Comparison of ENCODE assay signal across 9 cellular contexts in genomic region chr22:23533328-23533762, GRCh38. TPM values are rescaled to one million over a fixed set of nuclear protein-coding genes. Genes with fewer than 3 reads are reported as not detected.
DNase-seq lines count a peak whose midpoint lies in the region; ATAC-seq and TF ChIP-seq lines count a peak whose summit lies in the region.
"Had no signal": no experiment of that assay in that cellular context is flagged by ENCODE, and none has a peak within 500 bp of the region (broad histone marks: within the 10 kb centered on the region; RNA-seq: fewer than 3 reads in every experiment).

No MANE protein-coding gene starts in this region.

- peak; percentile 39 for TF ChIP-seq CTCF in DOHH2 (IDR thresholded peaks at IDR 0.05; ENCODE audit: low read depth, low read length, poor library complexity, severe bottlenecking)

- H3K27ac Mint-ChIP-seq in activated naive CD4-positive, alpha-beta T cell treated with anti-CD3 and anti-CD28 coated beads, Interleukin-2, amount 50 U/mL, for 72 hours, result peak overlapping the region in 1 of 2 donors; percentile 30

- H3F3A ChIP-seq in DOHH2 (ENCODE audit: control insufficient read depth, insufficient read depth), result no peaks in the 10 kb centered on the region

- H3K4me1 ChIP-seq in DOHH2 (ENCODE audit: control insufficient read depth, low read length), result peaks cover 13% of the 10 kb centered on the region

- H3K9me2 ChIP-seq in DOHH2 (replicated peaks; ENCODE audit: control insufficient read depth, low read length), result no peaks in the 10 kb centered on the region

- H3K4me3 ChIP-seq in DOHH2 (ENCODE audit: low read length), result no peak overlapping the region

- H3K4me2 ChIP-seq in DOHH2 (ENCODE audit: low read length), result no peak overlapping the region

- H3K27ac ChIP-seq in DOHH2 (ENCODE audit: low read depth, low read length) (no peak overlapping the region), caudate nucleus (ENCODE audit: low read depth, low read length) (no peak overlapping the region)

- no peaks in the 10 kb centered on the region for H3K9me3 Mint-ChIP-seq in activated naive CD4-positive, alpha-beta T cell treated with anti-CD3 and anti-CD28 coated beads, Interleukin-2, amount 50 U/mL, for 72 hours

- H3K27me3 ChIP-seq in DOHH2 (ENCODE audit: control insufficient read depth, low read length), result no peaks in the 10 kb centered on the region

- H3K9me3 ChIP-seq in DOHH2 (ENCODE audit: control insufficient read depth, insufficient read depth, low read length), result no peaks in the 10 kb centered on the region

- H4K20me1 ChIP-seq in DOHH2 (ENCODE audit: control insufficient read depth, insufficient read depth, low read depth, low read length), result no peaks in the 10 kb centered on the region

- no peaks in the 10 kb centered on the region for H3K36me3 Mint-ChIP-seq in activated naive CD4-positive, alpha-beta T cell treated with anti-CD3 and anti-CD28 coated beads, Interleukin-2, amount 50 U/mL, for 72 hours

- peak; percentile 62 for DNase-seq in NCI-H1436 treated with DMSO at 0.1 percent for 48 hours (lab: John Stamatoyannopoulos, UW)
- peak in 1 of 2 donors; percentile 51 for DNase-seq in activated naive CD4-positive, alpha-beta T cell treated with anti-CD3 and anti-CD28 coated beads, Interleukin-2, amount 50 U/mL, for 72 hours (ENCODE audit: low spot score in 2 of 2)
- DNase-seq in lung microvascular endothelial cell (ENCODE audit: low read depth in 2 of 2), result peak; percentile 22 to 31
- no peak for DNase-seq in NOMO-1 (lab: John Stamatoyannopoulos, UW; ENCODE audit: unreplicated experiment in 2 of 2)
- no peak for DNase-seq in caudate nucleus (lab: John Stamatoyannopoulos, UW)

- ATAC-seq in activated naive CD4-positive, alpha-beta T cell treated with anti-CD3 and anti-CD28 coated beads, Interleukin-2, amount 50 U/mL, for 72 hours, result peak; percentile 34 to 81
- ATAC-seq in HG03280 (IDR thresholded peaks at IDR 0.05; ENCODE audit: unreplicated experiment) (no peak), GM19467 (IDR thresholded peaks at IDR 0.05; ENCODE audit: unreplicated experiment) (no peak)

- H3K79me2 ChIP-seq in DOHH2 (ENCODE audit: control insufficient read depth, low read length), result no peaks in the 10 kb centered on the region

- H3K36me3 ChIP-seq in DOHH2 (ENCODE audit: control insufficient read depth, low read length), result no peaks in the 10 kb centered on the region

RNA-seq across cellular contexts. Expression of gene IGLL1, which starts 46.7 kb away (rescaled TPM):
- total RNA-seq in activated naive CD4-positive, alpha-beta T cell treated with anti-CD3 and anti-CD28 coated beads, Interleukin-2, amount 50 U/mL, for 72 hours, result not detected
- not detected in 2 replicates for total RNA-seq in lung microvascular endothelial cell
- total RNA-seq: LHCN-M2 had no signal

Comparison
In these comparisons a context has a peak if more than half of its experiments do, and no peak if none do; other contexts are left out.
1. DNase-seq: peak in NCI-H1436 treated with DMSO at 0.1 percent for 48 hours (single experiment) and lung microvascular endothelial cell (2 of 2); none in NOMO-1 (0 of 2) and caudate nucleus (0 of 61).
2. ATAC-seq: peak in activated naive CD4-positive, alpha-beta T cell treated with anti-CD3 and anti-CD28 coated beads, Interleukin-2, amount 50 U/mL, for 72 hours (2 of 2); none in HG03280 (single experiment) and GM19467 (single experiment).